Comparison of ENCODE assay signal across 7 cellular contexts in genomic region chr6:159969204-159969912, GRCh38. TPM values are rescaled to one million over a fixed set of nuclear protein-coding genes. Genes with fewer than 3 reads are reported as not detected.
DNase-seq lines count a peak whose midpoint lies in the region; ATAC-seq and TF ChIP-seq lines count a peak whose summit lies in the region.

No MANE protein-coding gene starts in this region.

- H3K27ac ChIP-seq in left ventricle myocardium inferior (replicated peaks), result peak overlapping the region; percentile 93

- H3K4me3 ChIP-seq in left ventricle myocardium inferior, result peak overlapping the region; percentile 94

- H3K36me3 ChIP-seq in left ventricle myocardium inferior, result no peaks in the 10 kb centered on the region

- TF ChIP-seq CTCF in left ventricle myocardium inferior (IDR thresholded peaks at IDR 0.05; ENCODE audit: borderline replicate concordance), result peak; percentile 27

- intact Hi-C loops in left ventricle myocardium inferior (cut with micrococcal nuclease), result no loop called here
- intact Hi-C loops in sciatic nerve (cut with DNase I), result no loop called here

- H3K27ac Mint-ChIP-seq in activated naive CD4-positive, alpha-beta T cell treated with anti-CD3 and anti-CD28 coated beads, Interleukin-2, amount 50 U/mL, for 72 hours, result peak overlapping the region; percentile 95 to 97

- H3K9me3 Mint-ChIP-seq in activated naive CD4-positive, alpha-beta T cell treated with anti-CD3 and anti-CD28 coated beads, Interleukin-2, amount 50 U/mL, for 72 hours, result no peaks in the 10 kb centered on the region

- peaks cover 63% of the 10 kb centered on the region for H3K4me1 ChIP-seq in left ventricle myocardium inferior

- DNase-seq in NCI-H1105 treated with DMSO at 0.1 percent for 48 hours (lab: John Stamatoyannopoulos, UW) (peak; percentile 38), left ventricle myocardium inferior (peak; percentile 49), sciatic nerve (ENCODE audit: low spot score) (peak; percentile 79), GM19240 (ENCODE audit: insufficient read length, low spot score) (no peak)
- peak in 1 of 2 donors; percentile 63 for DNase-seq in activated naive CD4-positive, alpha-beta T cell treated with anti-CD3 and anti-CD28 coated beads, Interleukin-2, amount 50 U/mL, for 72 hours (ENCODE audit: low spot score in 2 of 2)

- no peaks in the 10 kb centered on the region for H3K9me3 ChIP-seq in left ventricle myocardium inferior (replicated peaks)

- peaks cover 13% of the 10 kb centered on the region in 2 donors for H3K36me3 Mint-ChIP-seq in activated naive CD4-positive, alpha-beta T cell treated with anti-CD3 and anti-CD28 coated beads, Interleukin-2, amount 50 U/mL, for 72 hours

- H3K27me3 ChIP-seq in left ventricle myocardium inferior (ENCODE audit: low read depth), result no peaks in the 10 kb centered on the region

- ATAC-seq in GM18517 (IDR thresholded peaks at IDR 0.05; ENCODE audit: unreplicated experiment) (peak; percentile 27), HG02571 (IDR thresholded peaks at IDR 0.05; ENCODE audit: unreplicated experiment) (peak; percentile 30), sciatic nerve (peak; percentile 28)
- peak; percentile 36 to 53 for ATAC-seq in activated naive CD4-positive, alpha-beta T cell treated with anti-CD3 and anti-CD28 coated beads, Interleukin-2, amount 50 U/mL, for 72 hours

RNA-seq across cellular contexts. Expression of gene IGF2R, which starts 0.5 kb away (rescaled TPM):
- total RNA-seq in activated naive CD4-positive, alpha-beta T cell treated with anti-CD3 and anti-CD28 coated beads, Interleukin-2, amount 50 U/mL, for 72 hours, result 100 to 1,000 TPM in 1 of 2 donors, 10 to 100 TPM in 1; 73.8 to 105 TPM
- total RNA-seq in left ventricle myocardium inferior (66.8 TPM), sciatic nerve (71.7 TPM)
